ENCODE assay signal across 26 cellular contexts in genomic region chr3:72811551-72811950, GRCh38. TPM values are rescaled to one million over a fixed set of nuclear protein-coding genes. Genes with fewer than 3 reads are reported as not detected.
A peak's percentile ranks its signal among the peaks of the same experiment; 100 is the strongest.
DNase-seq lines count a peak whose midpoint lies in the region; ATAC-seq, FAIRE-seq and TF ChIP-seq lines count a peak whose summit lies in the region.
"Had no signal": no experiment of that assay in that cellular context is flagged by ENCODE, and none has a peak within 500 bp of the region (broad histone marks: within the 10 kb centered on the region; RNA-seq: fewer than 3 reads in every experiment).

No MANE protein-coding gene starts in this region.

- no peaks in the 10 kb centered on the region for H3K4me1 ChIP-seq in hepatocyte (ENCODE audit: insufficient read depth)
- H3K4me1 ChIP-seq: parathyroid adenoma, tibial nerve had no signal

- H4K20me1 ChIP-seq in hepatocyte (ENCODE audit: insufficient read depth, poor library complexity, severe bottlenecking) = no peaks in the 10 kb centered on the region

- H3K9me3 Mint-ChIP-seq in activated CD4-positive, alpha-beta T cell treated with anti-CD3 and anti-CD28 coated beads, Interleukin-2, amount 10 ng/mL, durations not matched to agents 7 days and 5 days = no peaks in the 10 kb centered on the region
- no peaks in the 10 kb centered on the region for H3K9me3 Mint-ChIP-seq in activated CD4-positive, alpha-beta memory T cell treated with anti-CD3 and anti-CD28 coated beads for 36 hours
- H3K9me3 Mint-ChIP-seq: activated naive CD4-positive, alpha-beta T cell treated with anti-CD3 and anti-CD28 coated beads, Interleukin-2, amount 10 ng/mL, durations not matched to agents 7 days and 5 days; central memory CD8-positive, alpha-beta T cell; naive thymus-derived CD4-positive, alpha-beta T cell had no signal

- H3K4me1 Mint-ChIP-seq in activated CD4-positive, alpha-beta T cell treated with anti-CD3 and anti-CD28 coated beads, Interleukin-2, amount 10 ng/mL, durations not matched to agents 7 days and 5 days = peaks cover 10% of the 10 kb centered on the region
- H3K4me1 Mint-ChIP-seq in activated CD4-positive, alpha-beta memory T cell treated with anti-CD3 and anti-CD28 coated beads for 36 hours (ENCODE audit: low read depth) = no peaks in the 10 kb centered on the region
- H3K4me1 Mint-ChIP-seq: central memory CD8-positive, alpha-beta T cell had no signal

- no peaks in the 10 kb centered on the region for H3K36me3 ChIP-seq in hepatocyte (replicated peaks; ENCODE audit: insufficient read depth, low read depth)
- H3K36me3 ChIP-seq: right lobe of liver, tibial nerve had no signal

- no peaks in the 10 kb centered on the region for H3K9me3 ChIP-seq in hepatocyte (ENCODE audit: low read depth)
- H3K9me3 ChIP-seq: gastrocnemius medialis, right lobe of liver, stomach, tibial nerve had no signal

- H3K4me3 Mint-ChIP-seq in activated CD4-positive, alpha-beta T cell treated with anti-CD3 and anti-CD28 coated beads, Interleukin-2, amount 10 ng/mL, durations not matched to agents 7 days and 5 days = no peak overlapping the region
- H3K4me3 Mint-ChIP-seq in activated CD4-positive, alpha-beta memory T cell treated with anti-CD3 and anti-CD28 coated beads for 36 hours = no peak overlapping the region
- H3K4me3 Mint-ChIP-seq: activated CD4-positive, alpha-beta T cell treated with anti-CD3 and anti-CD28 coated beads for 36 hours; activated naive CD4-positive, alpha-beta T cell treated with anti-CD3 and anti-CD28 coated beads, Interleukin-2, amount 10 ng/mL, durations not matched to agents 7 days and 5 days; B cell; central memory CD8-positive, alpha-beta T cell; naive thymus-derived CD4-positive, alpha-beta T cell had no signal

- intact Hi-C loops in activated CD4-positive, alpha-beta memory T cell treated with anti-CD3 and anti-CD28 coated beads for 36 hours (cut with micrococcal nuclease) = loop anchor here (10.0 kb wide), 1 partner anchor 677 kb away; no protein-coding TSS in a partner anchor

- CTCF ChIA-PET in activated CD4-positive, alpha-beta T cell treated with anti-CD3 and anti-CD28 coated beads, Interleukin-2, amount 10 ng/mL, durations not matched to agents 7 days and 5 days (lab: Charles Lee) = interaction anchor here (1.1 to 3.8 kb wide), 3 partner anchors 8 to 10 kb away, joined by 3 to 24 read pairs (median 4); no protein-coding TSS in a partner anchor
- CTCF ChIA-PET in activated CD4-positive, alpha-beta memory T cell treated with anti-CD3 and anti-CD28 coated beads for 36 hours (lab: Charles Lee) = interaction anchor here (0.6 to 1.6 kb wide), 5 partner anchors 89 to 936 kb away, joined by 3 to 5 read pairs (median 3); no protein-coding TSS in a partner anchor

- WGBS in hepatocyte (ENCODE audit: low lambda C conversion rate, missing lambda C conversion rate) = 92% methylated on average over 1 of the region's 1 CpG

- no peak for ATAC-seq in GM18870 (IDR thresholded peaks at IDR 0.05; ENCODE audit: unreplicated experiment)
- ATAC-seq: activated CD4-positive, alpha-beta T cell treated with anti-CD3 and anti-CD28 coated beads for 36 hours; esophagus mucosa; gastrocnemius medialis; left colon; naive thymus-derived CD4-positive, alpha-beta T cell had no signal

- FAIRE-seq in D721Med (lab: Jason Lieb, UNC) = no peak
- FAIRE-seq: A204.1, TTC549 had no signal

- H3K27me3 Mint-ChIP-seq in activated CD4-positive, alpha-beta T cell treated with anti-CD3 and anti-CD28 coated beads, Interleukin-2, amount 10 ng/mL, durations not matched to agents 7 days and 5 days = no peaks in the 10 kb centered on the region
- no peaks in the 10 kb centered on the region for H3K27me3 Mint-ChIP-seq in activated CD4-positive, alpha-beta memory T cell treated with anti-CD3 and anti-CD28 coated beads for 36 hours
- H3K27me3 Mint-ChIP-seq: activated CD4-positive, alpha-beta T cell treated with anti-CD3 and anti-CD28 coated beads for 36 hours; activated naive CD4-positive, alpha-beta T cell treated with anti-CD3 and anti-CD28 coated beads, Interleukin-2, amount 10 ng/mL, durations not matched to agents 7 days and 5 days; B cell; central memory CD8-positive, alpha-beta T cell; naive thymus-derived CD4-positive, alpha-beta T cell had no signal

- H3K4me3 ChIP-seq in hepatocyte = no peak overlapping the region
- H3K4me3 ChIP-seq: gastrocnemius medialis, GM23248, right lobe of liver, stomach, tibial nerve had no signal

- H3K4me2 ChIP-seq in hepatocyte = no peak overlapping the region

- no peaks in the 10 kb centered on the region for H3K9me2 ChIP-seq in hepatocyte (replicated peaks; ENCODE audit: insufficient read depth)

- peak overlapping the region; percentile 2 for H3K27ac Mint-ChIP-seq in activated CD4-positive, alpha-beta T cell treated with anti-CD3 and anti-CD28 coated beads, Interleukin-2, amount 10 ng/mL, durations not matched to agents 7 days and 5 days
- H3K27ac Mint-ChIP-seq in activated CD4-positive, alpha-beta memory T cell treated with anti-CD3 and anti-CD28 coated beads for 36 hours = no peak overlapping the region
- H3K27ac Mint-ChIP-seq: activated CD4-positive, alpha-beta T cell treated with anti-CD3 and anti-CD28 coated beads for 36 hours; activated naive CD4-positive, alpha-beta T cell treated with anti-CD3 and anti-CD28 coated beads, Interleukin-2, amount 10 ng/mL, durations not matched to agents 7 days and 5 days; B cell had no signal

- TF ChIP-seq CTCF in VCaP (conservative IDR thresholded peaks at IDR 0.05) (peak; percentile 72), hepatocyte (IDR thresholded peaks at IDR 0.05; ENCODE audit: poor library complexity) (peak; percentile 21), D721Med (IDR thresholded peaks at IDR 0.05; ENCODE audit: insufficient read depth, missing control alignments) (no peak)

- no peak for DNase-seq in activated CD4-positive, alpha-beta T cell treated with anti-CD3 and anti-CD28 coated beads, Interleukin-2, amount 10 ng/mL, durations not matched to agents 7 days and 5 days
- no peak for DNase-seq in activated CD4-positive, alpha-beta T cell treated with anti-CD3 and anti-CD28 coated beads, Interleukin-2, amount 50 U/mL, for 48 hours
- DNase-seq in hepatocyte (ENCODE audit: low spot score) = no peak
- DNase-seq in NAMALWA (ENCODE audit: low spot score) = no peak
- DNase-seq in activated CD4-positive, alpha-beta memory T cell treated with anti-CD3 and anti-CD28 coated beads for 36 hours = no peak
- DNase-seq in D721Med (ENCODE audit: insufficient read length, low spot score) = no peak
- DNase-seq: activated CD4-positive, alpha-beta T cell treated with anti-CD3 and anti-CD28 coated beads for 36 hours; activated naive CD4-positive, alpha-beta T cell treated with anti-CD3 and anti-CD28 coated beads, Interleukin-2, amount 10 ng/mL, durations not matched to agents 7 days and 5 days; gastrocnemius medialis; GM23248; left colon; NCI-H2171; NCI-H524 treated with DMSO at 0.1 percent for 48 hours; right lobe of liver; SHP77; stomach had no signal

- no peaks in the 10 kb centered on the region for H3K27me3 ChIP-seq in hepatocyte
- H3K27me3 ChIP-seq: gastrocnemius medialis, right lobe of liver, stomach, tibial nerve had no signal

- H3K36me3 Mint-ChIP-seq in activated CD4-positive, alpha-beta T cell treated with anti-CD3 and anti-CD28 coated beads, Interleukin-2, amount 10 ng/mL, durations not matched to agents 7 days and 5 days (ENCODE audit: low read depth) = peaks cover 30% of the 10 kb centered on the region
- peaks cover 31% of the 10 kb centered on the region for H3K36me3 Mint-ChIP-seq in activated CD4-positive, alpha-beta memory T cell treated with anti-CD3 and anti-CD28 coated beads for 36 hours

- POLR2A ChIA-PET in activated CD4-positive, alpha-beta T cell treated with anti-CD3 and anti-CD28 coated beads, Interleukin-2, amount 10 ng/mL, durations not matched to agents 7 days and 5 days (lab: Charles Lee) = no interaction called here
- POLR2A ChIA-PET in activated CD4-positive, alpha-beta memory T cell treated with anti-CD3 and anti-CD28 coated beads for 36 hours (lab: Charles Lee) = no interaction called here

- H3K79me2 ChIP-seq in hepatocyte = no peaks in the 10 kb centered on the region
- H3K79me2 ChIP-seq: parathyroid adenoma had no signal

- H3K27ac ChIP-seq in VCaP = no peak overlapping the region
- H3K27ac ChIP-seq in hepatocyte = no peak overlapping the region
- H3K27ac ChIP-seq: GM23248, parathyroid adenoma, right lobe of liver, stomach, tibial nerve had no signal

- no peak overlapping the region for H2AFZ ChIP-seq in hepatocyte
- H2AFZ ChIP-seq: GM23248, parathyroid adenoma had no signal

RNA-seq across cellular contexts. Expression of gene SHQ1, which starts 36.7 kb away (rescaled TPM):
- total RNA-seq in activated CD4-positive, alpha-beta T cell treated with anti-CD3 and anti-CD28 coated beads, Interleukin-2, amount 10 ng/mL, durations not matched to agents 7 days and 5 days = 10 to 100 TPM; 22.1 to 24.2 TPM
- total RNA-seq in hepatocyte = 16.2 and 16.8 TPM in 2 replicates
- 11.1 and 14.8 TPM in 2 replicates for polyA plus RNA-seq in hepatocyte
- 10 to 100 TPM; 27.9 to 30.1 TPM for total RNA-seq in activated CD4-positive, alpha-beta memory T cell treated with anti-CD3 and anti-CD28 coated beads for 36 hours
